Comparison of ENCODE assay signal across 8 cellular contexts in genomic region chr4:87093443-87094123, GRCh38.
DNase-seq lines count a peak whose midpoint lies in the region; ATAC-seq, FAIRE-seq and TF ChIP-seq lines count a peak whose summit lies in the region.

No MANE protein-coding gene starts in this region.

- intact Hi-C loops in body of pancreas (cut with DNase I): loop anchor here (5.0 kb wide), 1 partner anchor 171 kb away; no protein-coding TSS in a partner anchor

- no peaks in the 10 kb centered on the region for H3K9me3 ChIP-seq in SK-N-SH
- no peaks in the 10 kb centered on the region for H3K9me3 ChIP-seq in body of pancreas

- peak; percentile 67 for DNase-seq in activated effector memory CD4-positive, alpha-beta T cell treated with anti-CD3 and anti-CD28 coated beads, Interleukin-2, amount 50 U/mL, for 16 hours
- no peak for DNase-seq in activated effector memory CD4-positive, alpha-beta T cell treated with Interleukin-2 at 50 U/mL for 16 hours
- DNase-seq in HCEC 1CT (peak; percentile 35), LNCaP clone FGC (ENCODE audit: low read depth) (no peak), SK-N-SH (peak; percentile 67), body of pancreas (peak; percentile 33 to 55 (median 42))
- peak; percentile 23 for DNase-seq in stimulated activated CD4-positive, alpha-beta T cell treated with anti-CD3 and anti-CD28 coated beads, Interleukin-4, amount 100 ng/mL, for 1 hour

- TF ChIP-seq CTCF in LNCaP clone FGC (IDR thresholded peaks at IDR 0.05; ENCODE audit: control insufficient read depth, extremely low read depth, insufficient read depth) (peak; percentile 70), SK-N-SH (IDR thresholded peaks at IDR 0.05) (peak; percentile 71), body of pancreas (IDR thresholded peaks at IDR 0.05) (peak; percentile 38 to 72 (median 59))

- H3K9ac ChIP-seq in SK-N-SH: no peak overlapping the region

- no peaks in the 10 kb centered on the region for H4K20me1 ChIP-seq in SK-N-SH (ENCODE audit: insufficient read depth)

- H3K36me3 ChIP-seq in SK-N-SH (replicated peaks in 1 of 2; ENCODE audit: control insufficient read depth in 1 of 2, insufficient read depth in 2 of 2, low read length in 1 of 2) (peaks cover 4% of the 10 kb centered on the region in 2 experiments), body of pancreas (replicated peaks in 1 of 2; ENCODE audit: insufficient read depth in 1 of 2, low read depth in 2 of 2) (no peaks in the 10 kb centered on the region)

- H3K4me3 ChIP-seq in LNCaP clone FGC (ENCODE audit: low read depth, low read length): no peak overlapping the region
- no peak overlapping the region for H3K4me3 ChIP-seq in SK-N-SH (ENCODE audit: low read depth in 2 of 2, low read length in 1 of 2)
- H3K4me3 ChIP-seq in body of pancreas: no peak overlapping the region

- no peak for TF ChIP-seq POLR2A in body of pancreas (IDR thresholded peaks at IDR 0.05)

- H3F3A ChIP-seq in SK-N-SH (replicated peaks; ENCODE audit: insufficient read depth): peaks cover 23% of the 10 kb centered on the region

- FAIRE-seq in islet of Langerhans (lab: Jason Lieb, UNC): peak; percentile 89

- WGBS in SK-N-SH (ENCODE audit: low lambda C conversion rate): 34% methylated on average over 4 of the region's 4 CpGs
- 27 to 28% methylated on average over 4 of the region's 4 CpGs for WGBS in body of pancreas, 2 donors

- TF ChIP-seq EP300 in SK-N-SH (IDR thresholded peaks at IDR 0.05; ENCODE audit: borderline replicate concordance in 1 of 2, low read depth in 1 of 2, low read length in 1 of 2): no peak

- peaks cover 9 to 10% of the 10 kb centered on the region in 2 experiments; a peak in 3 of 4 replicates for H3K4me1 ChIP-seq in SK-N-SH (ENCODE audit: control insufficient read depth in 1 of 2, insufficient read depth in 2 of 2, low read depth in 1 of 2, low read length in 1 of 2)
- H3K4me1 ChIP-seq in body of pancreas: peaks cover 22% of the 10 kb centered on the region

- peak overlapping the region; percentile 37; the same call in 1 of the 2 replicates for H3K4me2 ChIP-seq in SK-N-SH

- POLR2A ChIA-PET in SK-N-SH (lab: Yijun Ruan, JAX): interaction anchor here (1.0 to 2.1 kb wide), 2 partner anchors 87 to 171 kb away, joined by 5 to 8 read pairs; no protein-coding TSS in a partner anchor

- H3K27me3 ChIP-seq in SK-N-SH (ENCODE audit: insufficient read depth) (no peaks in the 10 kb centered on the region), body of pancreas (no peaks in the 10 kb centered on the region)

- no peak overlapping the region for H2AFZ ChIP-seq in SK-N-SH (ENCODE audit: low read depth)

- peak; percentile 88 for TF ChIP-seq RAD21 in SK-N-SH (IDR thresholded peaks at IDR 0.05; ENCODE audit: low read length)

- H3K9me2 ChIP-seq in SK-N-SH: no peaks in the 10 kb centered on the region

- H3K27ac ChIP-seq in SK-N-SH (ENCODE audit: low read depth in 2 of 2, low read length in 1 of 2): peak overlapping the region in 1 of 2 experiments; percentile 47; a peak in 2 of 4 replicates
- peak overlapping the region in 2 of 4 donors; percentile 6 to 67 for H3K27ac ChIP-seq in body of pancreas

- peak; percentile 65 for ATAC-seq in body of pancreas

- no peaks in the 10 kb centered on the region for H3K79me2 ChIP-seq in SK-N-SH (ENCODE audit: insufficient read depth)

- CTCF ChIA-PET in SK-N-SH (lab: Yijun Ruan, JAX): interaction anchor here (0.6 to 6.4 kb wide), 43 partner anchors 9 to 603 kb away, joined by 3 to 138 read pairs (median 4); partner anchors contain the start of gene AFF1

TF ChIP-seq in SK-N-SH, 30 proteins besides CTCF, POLR2A, EP300 and RAD21:
- TF ChIP-seq MXI1 (IDR thresholded peaks at IDR 0.05; ENCODE audit: low read depth, low read length) (no peak), SMC3 (IDR thresholded peaks at IDR 0.05; ENCODE audit: low read depth, low read length) (peak; percentile 84), SIN3A (IDR thresholded peaks at IDR 0.05; ENCODE audit: borderline replicate concordance, low read depth, low read length) (no peak), POLR2AphosphoS5 (IDR thresholded peaks at IDR 0.05; ENCODE audit: low read depth, low read length) (no peak), ELF1 (IDR thresholded peaks at IDR 0.05) (no peak), REST (IDR thresholded peaks at IDR 0.05; ENCODE audit: low read depth, low read length) (peak; percentile 60; the same call in 1 of the 2 replicates)
TF ChIP-seq in SK-N-SH: peak in this region for 2.

Comparison
In these comparisons a context has a peak if more than half of its experiments do, and no peak if none do; other contexts are left out.
1. DNase-seq: peak in activated effector memory CD4-positive, alpha-beta T cell treated with anti-CD3 and anti-CD28 coated beads, Interleukin-2, amount 50 U/mL, for 16 hours (single experiment), HCEC 1CT (single experiment), SK-N-SH (single experiment), body of pancreas (4 of 4) and stimulated activated CD4-positive, alpha-beta T cell treated with anti-CD3 and anti-CD28 coated beads, Interleukin-4, amount 100 ng/mL, for 1 hour (single experiment); none in activated effector memory CD4-positive, alpha-beta T cell treated with Interleukin-2 at 50 U/mL for 16 hours (single experiment) and LNCaP clone FGC (single experiment).
2. Peak in every context shown above with its lines, with median percentiles within 50 percentile points of each other: CTCF ChIP-seq.